In the genomic region with DNA sequence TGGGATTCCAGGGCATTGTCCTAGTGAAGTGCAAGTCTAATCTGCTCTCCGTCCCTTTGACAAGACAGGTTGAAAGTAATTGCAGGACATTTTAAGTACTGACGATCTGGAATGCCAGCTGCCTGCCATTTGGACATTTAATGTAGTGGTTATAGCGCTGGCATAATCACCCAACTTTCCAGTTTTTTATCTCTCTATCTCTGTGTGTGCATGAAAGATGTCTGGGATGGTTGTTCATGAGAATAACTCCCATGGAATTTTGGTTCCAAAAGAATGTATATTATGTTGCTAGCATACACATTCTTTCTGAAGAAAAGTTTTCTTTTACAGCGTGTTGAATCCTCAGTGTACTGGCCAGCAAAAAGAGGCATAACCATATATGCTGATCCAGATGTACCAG, we compare ENCODE assay signal across 26 cellular contexts. TPM values are rescaled to one million over a fixed set of nuclear protein-coding genes. Genes with fewer than 3 reads are reported as not detected.
"Had no signal": no experiment of that assay in that cellular context is flagged by ENCODE, and none has a peak within 500 bp of the region (broad histone marks: within the 10 kb centered on the region; RNA-seq: fewer than 3 reads in every experiment).

No MANE protein-coding gene starts in this region.

- H3K27ac Mint-ChIP-seq: naive thymus-derived CD8-positive, alpha-beta T cell; nephron; stimulated activated effector memory CD8-positive, alpha-beta T cell treated with anti-CD3 and anti-CD28 coated beads, Interleukin-12 subunit alpha, Interleukin-12 subunit beta, amount 100 ng/mL, for 72 hours; stimulated activated naive CD8-positive, alpha-beta T cell treated with anti-CD3 and anti-CD28 coated beads, Interleukin-15, Interleukin-2, amounts not matched to agents 100 ng/mL and 50 ng/mL, for 24 hours; type B pancreatic cell had no signal

- H3K4me1 Mint-ChIP-seq: immature natural killer cell; nephron; neural crest cell; stimulated activated effector memory CD8-positive, alpha-beta T cell treated with anti-CD3 and anti-CD28 coated beads, Interleukin-12 subunit alpha, Interleukin-12 subunit beta, amount 100 ng/mL, for 72 hours had no signal

- H3K4me3 ChIP-seq: left lung, lower lobe of right lung, pancreas, prostate gland, skin epidermis, suprapubic skin, thoracic aorta, tibial artery, uterus had no signal

- H3K9me3 Mint-ChIP-seq: immature natural killer cell; nephron; neural crest cell; stimulated activated effector memory CD8-positive, alpha-beta T cell treated with anti-CD3 and anti-CD28 coated beads, Interleukin-12 subunit alpha, Interleukin-12 subunit beta, amount 100 ng/mL, for 72 hours; stimulated activated naive CD8-positive, alpha-beta T cell treated with anti-CD3 and anti-CD28 coated beads, Interleukin-15, Interleukin-2, amounts not matched to agents 100 ng/mL and 50 ng/mL, for 24 hours; type B pancreatic cell had no signal

- H3K36me3 Mint-ChIP-seq: immature natural killer cell; naive thymus-derived CD8-positive, alpha-beta T cell; stimulated activated effector memory CD8-positive, alpha-beta T cell treated with anti-CD3 and anti-CD28 coated beads, Interleukin-12 subunit alpha, Interleukin-12 subunit beta, amount 100 ng/mL, for 72 hours; type B pancreatic cell had no signal

- H3K36me3 ChIP-seq: left lung, lower lobe of right lung, pancreas, prostate gland, suprapubic skin, thoracic aorta, tibial artery, uterus had no signal

- H3K27me3 Mint-ChIP-seq: type B pancreatic cell had no signal

- H3K9me3 ChIP-seq: lower lobe of right lung, pancreas, prostate gland, thoracic aorta, tibial artery, uterus had no signal

- H3K4me3 Mint-ChIP-seq: immature natural killer cell; naive thymus-derived CD8-positive, alpha-beta T cell; nephron; neural crest cell; stimulated activated effector memory CD8-positive, alpha-beta T cell treated with anti-CD3 and anti-CD28 coated beads, Interleukin-12 subunit alpha, Interleukin-12 subunit beta, amount 100 ng/mL, for 72 hours; stimulated activated naive CD8-positive, alpha-beta T cell treated with anti-CD3 and anti-CD28 coated beads, Interleukin-15, Interleukin-2, amounts not matched to agents 100 ng/mL and 50 ng/mL, for 24 hours; type B pancreatic cell had no signal

- H3K27me3 ChIP-seq: left lung, pancreas, suprapubic skin, tibial artery, uterus had no signal

- H3K4me1 ChIP-seq: left lung, lower lobe of right lung, pancreas, prostate gland, suprapubic skin, tibial artery, uterus had no signal

- DNase-seq: immature natural killer cell; kidney; left colon; left lung; lower lobe of right lung; mammary epithelial cell; mesenchymal stem cell; naive thymus-derived CD8-positive, alpha-beta T cell; nucleus accumbens; pancreas; posterior cingulate gyrus; retina; right cardiac atrium; stimulated activated CD4-positive, alpha-beta T cell treated with anti-CD3 and anti-CD28 coated beads, Interleukin-4, amount 100 ng/mL, for 24 hours; stimulated activated naive CD4-positive, alpha-beta T cell; tibial artery; uterus had no signal

RNA-seq across cellular contexts. Expression of a gene that starts 53.6 kb away (rescaled TPM):
- total RNA-seq: lower lobe of right lung, thoracic aorta had no signal
